Comparison of ENCODE assay signal across 3 cellular contexts in genomic region chr3:155528579-155528978, GRCh38.
"Had no signal": no experiment of that assay in that cellular context is flagged by ENCODE, and none has a peak within 500 bp of the region (broad histone marks: within the 10 kb centered on the region; RNA-seq: fewer than 3 reads in every experiment).

No MANE protein-coding gene starts in this region.

- H3K4me3 ChIP-seq: GM12878 had no signal

- ATAC-seq: GM12878 had no signal

- DNase-seq: GDM1, GF-D8 had no signal
